Comparison of ENCODE assay signal across 27 cellular contexts in the genomic region with DNA sequence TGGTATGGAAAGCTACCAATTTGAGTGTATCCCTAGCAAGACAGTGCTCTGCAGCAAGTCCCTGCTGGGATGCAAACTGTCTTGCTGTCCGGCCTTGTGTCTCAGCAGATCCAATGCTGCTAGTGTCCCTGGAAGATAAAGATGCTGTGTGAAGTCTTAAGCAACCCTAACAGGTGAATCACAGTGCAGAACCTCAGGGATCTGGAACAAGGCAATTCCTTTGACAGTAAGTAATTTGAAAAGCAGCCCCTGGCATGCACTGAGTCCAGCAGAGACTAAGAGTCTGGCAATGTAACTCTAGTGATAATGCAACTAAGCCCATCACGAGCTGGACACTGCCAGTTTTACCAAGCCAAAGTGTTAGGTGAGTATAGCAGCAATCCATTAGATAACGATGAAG. TPM values are rescaled to one million over a fixed set of nuclear protein-coding genes. Genes with fewer than 3 reads are reported as not detected.
A peak's percentile ranks its signal among the peaks of the same experiment; 100 is the strongest.
DNase-seq lines count a peak whose midpoint lies in the region; ATAC-seq and TF ChIP-seq lines count a peak whose summit lies in the region.
"Had no signal": no experiment of that assay in that cellular context is flagged by ENCODE, and none has a peak within 500 bp of the region (broad histone marks: within the 10 kb centered on the region; RNA-seq: fewer than 3 reads in every experiment).

No MANE protein-coding gene starts in this region.

- no peak for DNase-seq in activated naive CD8-positive, alpha-beta T cell treated with anti-CD3 and anti-CD28 coated beads, Interleukin-2, amount 50 U/mL, for 24 hours
- no peak for DNase-seq in activated B cell treated with CpG ODN at 0.5 μM for 24 hours
- DNase-seq in kidney glomerular epithelial cell (lab: John Stamatoyannopoulos, UW): peak; percentile 25
- no peak for DNase-seq in activated CD4-positive, CD25-positive, alpha-beta regulatory T cell treated with anti-CD3 and anti-CD28 coated beads, Interleukin-2, amount 50 U/mL, for 72 hours
- no peak for DNase-seq in smooth muscle cell (lab: John Stamatoyannopoulos, UW; ENCODE audit: unreplicated experiment)
- DNase-seq: activated CD8-positive, alpha-beta memory T cell treated with anti-CD3 and anti-CD28 coated beads, Interleukin-2, amount 10 ng/mL, durations not matched to agents 7 days and 5 days; activated naive CD4-positive, alpha-beta T cell; activated T-cell treated with anti-CD3 and anti-CD28 coated beads, Interleukin-2, amount 50 U/mL, for 72 hours; CD4-positive, alpha-beta memory T cell; colonic mucosa; effector CD8-positive, alpha-beta T cell; head of caudate nucleus; Kasumi-1; NCI-H187 treated with DMSO at 0.1 percent for 48 hours; NCI-H2171 treated with DMSO at 0.1 percent for 48 hours; NCI-H524; NK-92 treated with Interleukin-12 subunit alpha and Interleukin-12 subunit beta, amount 100 ng/mL, for 24 hours; SIG-M5; stimulated activated naive CD4-positive, alpha-beta T cell treated with Interleukin-2 at 50 U/mL for 16 hours; T-helper 9 cell; WERI-Rb-1 had no signal

- H3K27me3 ChIP-seq in smooth muscle cell (ENCODE audit: low read depth): no peaks in the 10 kb centered on the region
- H3K27me3 ChIP-seq: adrenal gland, colonic mucosa had no signal

- H3K9me3 ChIP-seq in smooth muscle cell (replicated peaks; ENCODE audit: low read depth): no peaks in the 10 kb centered on the region
- H3K9me3 ChIP-seq: adrenal gland, colonic mucosa had no signal

- no peaks in the 10 kb centered on the region for H3K36me3 ChIP-seq in smooth muscle cell (ENCODE audit: low read depth)
- H3K36me3 ChIP-seq: adrenal gland, colonic mucosa, WERI-Rb-1 had no signal

- WGBS in smooth muscle cell (ENCODE audit: low lambda C conversion rate): 88% methylated on average over 3 of the region's 3 CpGs

- peaks cover 8% of the 10 kb centered on the region for H3K4me1 ChIP-seq in smooth muscle cell (ENCODE audit: low read depth)
- H3K4me1 ChIP-seq: colonic mucosa had no signal

- H3K4me3 ChIP-seq in smooth muscle cell: no peak overlapping the region
- H3K4me3 ChIP-seq: adrenal gland, colonic mucosa had no signal

- H2AFZ ChIP-seq in smooth muscle cell (ENCODE audit: low read depth): no peak overlapping the region

- H3K27me3 Mint-ChIP-seq in activated naive CD8-positive, alpha-beta T cell: no peaks in the 10 kb centered on the region
- H3K27me3 Mint-ChIP-seq in activated naive CD8-positive, alpha-beta T cell treated with anti-CD3 and anti-CD28 coated beads, Interleukin-2, amount 50 U/mL, for 24 hours: peaks cover 2% of the 10 kb centered on the region
- H3K27me3 Mint-ChIP-seq in activated B cell treated with CpG ODN at 0.5 μM for 24 hours: no peaks in the 10 kb centered on the region
- H3K27me3 Mint-ChIP-seq: activated CD8-positive, alpha-beta memory T cell treated with anti-CD3 and anti-CD28 coated beads, Interleukin-2, amount 10 ng/mL, durations not matched to agents 7 days and 5 days had no signal

- POLR2A ChIA-PET in activated B cell treated with CpG ODN at 0.5 μM for 24 hours (lab: Charles Lee): interaction anchor here (1.5 kb wide), 1 partner anchor 10 kb away, joined by 3 read pairs; the partner anchor contains the start of gene COMMD6

- H3K9me3 Mint-ChIP-seq in activated naive CD8-positive, alpha-beta T cell (ENCODE audit: low read depth): no peaks in the 10 kb centered on the region
- no peaks in the 10 kb centered on the region for H3K9me3 Mint-ChIP-seq in activated naive CD8-positive, alpha-beta T cell treated with anti-CD3 and anti-CD28 coated beads, Interleukin-2, amount 50 U/mL, for 24 hours
- H3K9me3 Mint-ChIP-seq in activated B cell treated with CpG ODN at 0.5 μM for 24 hours: no peaks in the 10 kb centered on the region
- H3K9me3 Mint-ChIP-seq: activated T-cell treated with anti-CD3 and anti-CD28 coated beads, Interleukin-2, amount 50 U/mL, for 72 hours had no signal

- no peak for ATAC-seq in activated naive CD8-positive, alpha-beta T cell treated with anti-CD3 and anti-CD28 coated beads, Interleukin-2, amount 50 U/mL, for 24 hours
- no peak for ATAC-seq in activated B cell treated with CpG ODN at 0.5 μM for 24 hours (ENCODE audit: low read depth)
- no peak for ATAC-seq in GM21381 (IDR thresholded peaks at IDR 0.05; ENCODE audit: unreplicated experiment)
- no peak for ATAC-seq in HG02610 (IDR thresholded peaks at IDR 0.05; ENCODE audit: unreplicated experiment)
- ATAC-seq: activated CD8-positive, alpha-beta memory T cell treated with anti-CD3 and anti-CD28 coated beads, Interleukin-2, amount 10 ng/mL, durations not matched to agents 7 days and 5 days; activated T-cell treated with anti-CD3 and anti-CD28 coated beads, Interleukin-2, amount 50 U/mL, for 72 hours; Panc1; sciatic nerve had no signal

- H3K4me2 ChIP-seq in smooth muscle cell: no peak overlapping the region

- CTCF ChIA-PET in activated B cell treated with CpG ODN at 0.5 μM for 24 hours (lab: Charles Lee): interaction anchor here (2.7 kb wide), 1 partner anchor 175 kb away, joined by 11 read pairs; no protein-coding TSS in a partner anchor

- H4K20me1 ChIP-seq in smooth muscle cell (ENCODE audit: low read depth): no peaks in the 10 kb centered on the region

- peak overlapping the region; percentile 12 for H3K4me3 Mint-ChIP-seq in activated naive CD8-positive, alpha-beta T cell
- H3K4me3 Mint-ChIP-seq in activated naive CD8-positive, alpha-beta T cell treated with anti-CD3 and anti-CD28 coated beads, Interleukin-2, amount 50 U/mL, for 24 hours: no peak overlapping the region
- peak overlapping the region; percentile 4 for H3K4me3 Mint-ChIP-seq in activated B cell treated with CpG ODN at 0.5 μM for 24 hours

- no peak overlapping the region for H3K27ac ChIP-seq in smooth muscle cell (ENCODE audit: low read depth)
- H3K27ac ChIP-seq: colonic mucosa, WERI-Rb-1 had no signal

- peaks cover 3% of the 10 kb centered on the region for H3K36me3 Mint-ChIP-seq in activated naive CD8-positive, alpha-beta T cell
- peaks cover 5% of the 10 kb centered on the region for H3K36me3 Mint-ChIP-seq in activated naive CD8-positive, alpha-beta T cell treated with anti-CD3 and anti-CD28 coated beads, Interleukin-2, amount 50 U/mL, for 24 hours (ENCODE audit: low read depth)
- peaks cover 10% of the 10 kb centered on the region for H3K36me3 Mint-ChIP-seq in activated B cell treated with CpG ODN at 0.5 μM for 24 hours (ENCODE audit: low read depth)

- H3K4me1 Mint-ChIP-seq in activated naive CD8-positive, alpha-beta T cell (ENCODE audit: low read depth): peaks cover 32% of the 10 kb centered on the region
- H3K4me1 Mint-ChIP-seq in activated naive CD8-positive, alpha-beta T cell treated with anti-CD3 and anti-CD28 coated beads, Interleukin-2, amount 50 U/mL, for 24 hours: peaks cover 31% of the 10 kb centered on the region
- H3K4me1 Mint-ChIP-seq in activated B cell treated with CpG ODN at 0.5 μM for 24 hours: peaks cover 27% of the 10 kb centered on the region

- no peak overlapping the region for H3K9ac ChIP-seq in smooth muscle cell (ENCODE audit: low read depth)

- TF ChIP-seq CTCF in activated B cell treated with CpG ODN at 0.5 μM for 24 hours (IDR thresholded peaks at IDR 0.05) (no peak), smooth muscle cell (IDR thresholded peaks at IDR 0.05; ENCODE audit: borderline replicate concordance, insufficient read depth, poor library complexity, severe bottlenecking) (no peak)

- peaks cover 26% of the 10 kb centered on the region for H3K79me2 ChIP-seq in smooth muscle cell (ENCODE audit: low read depth)

- H3K27ac Mint-ChIP-seq in activated naive CD8-positive, alpha-beta T cell: no peak overlapping the region
- H3K27ac Mint-ChIP-seq in activated naive CD8-positive, alpha-beta T cell treated with anti-CD3 and anti-CD28 coated beads, Interleukin-2, amount 50 U/mL, for 24 hours: no peak overlapping the region
- H3K27ac Mint-ChIP-seq in activated B cell treated with CpG ODN at 0.5 μM for 24 hours: no peak overlapping the region
- H3K27ac Mint-ChIP-seq: activated CD8-positive, alpha-beta memory T cell treated with anti-CD3 and anti-CD28 coated beads, Interleukin-2, amount 10 ng/mL, durations not matched to agents 7 days and 5 days; activated T-cell treated with anti-CD3 and anti-CD28 coated beads, Interleukin-2, amount 50 U/mL, for 72 hours had no signal

- intact Hi-C loops in activated B cell treated with CpG ODN at 0.5 μM for 24 hours (cut with micrococcal nuclease): loop anchor here (2.0 to 5.0 kb wide), 4 partner anchors 1261 to 1444 kb away; partner anchors contain the start of genes CLN5, KCTD12 and KLF12

- peaks cover 4% of the 10 kb centered on the region for H3F3A ChIP-seq in smooth muscle cell (ENCODE audit: low read depth)

RNA-seq across cellular contexts. Expression of gene UCHL3, which starts 1.7 kb away (rescaled TPM):
- 21.9 and 22.7 TPM in 2 replicates for total RNA-seq in activated B cell treated with CpG ODN at 0.5 μM for 24 hours
- 45.6 and 50.9 TPM in 2 replicates for total RNA-seq in smooth muscle cell
- polyA plus RNA-seq in smooth muscle cell: 47.3 and 76.7 TPM in 2 replicates

RNA-seq across cellular contexts. Expression of gene COMMD6, which starts 10.3 kb away (rescaled TPM):
- 174 and 177 TPM in 2 replicates for total RNA-seq in activated B cell treated with CpG ODN at 0.5 μM for 24 hours
- total RNA-seq in smooth muscle cell: 181 and 291 TPM in 2 replicates
- 270 and 284 TPM in 2 replicates for polyA plus RNA-seq in smooth muscle cell
